In genomic region chr5:24005384-24005783, GRCh38 we compare ENCODE assay signal across 18 cellular contexts.
A peak's percentile ranks its signal among the peaks of the same experiment; 100 is the strongest.
DNase-seq lines count a peak whose midpoint lies in the region; ATAC-seq and TF ChIP-seq lines count a peak whose summit lies in the region.
"Had no signal": no experiment of that assay in that cellular context is flagged by ENCODE, and none has a peak within 500 bp of the region (broad histone marks: within the 10 kb centered on the region; RNA-seq: fewer than 3 reads in every experiment).

No MANE protein-coding gene starts in this region.

- H3K4me3 ChIP-seq in SK-N-MC (no peak overlapping the region), kidney epithelial cell (ENCODE audit: low read depth, low read length) (no peak overlapping the region), MG63 (no peak overlapping the region)
- H3K4me3 ChIP-seq: BLaER1 treated with 17β-estradiol and CSF1 and Interleukin-3, amounts not matched to agents 10 nM and 100 nM; cardiac muscle cell; left lung; skin epidermis had no signal

- H3K27ac Mint-ChIP-seq in natural killer cell: no peak overlapping the region
- H3K27ac Mint-ChIP-seq: activated naive CD8-positive, alpha-beta T cell treated with anti-CD3 and anti-CD28 coated beads, Interleukin-2, amount 50 U/mL, for 24 hours; activated T-helper 17 cell treated with anti-CD3 and anti-CD28 coated beads, Interleukin-2, amount 50 U/mL, for 72 hours; IgD-negative memory B cell had no signal

- ATAC-seq in natural killer cell (no peak), left colon (no peak)
- ATAC-seq: activated naive CD8-positive, alpha-beta T cell treated with anti-CD3 and anti-CD28 coated beads, Interleukin-2, amount 50 U/mL, for 24 hours; activated T-helper 17 cell treated with anti-CD3 and anti-CD28 coated beads, Interleukin-2, amount 50 U/mL, for 72 hours; left lung had no signal

- H3K9me3 Mint-ChIP-seq in natural killer cell: peaks cover 13 to 15% of the 10 kb centered on the region in 2 donors

- H3K27me3 ChIP-seq in kidney epithelial cell (ENCODE audit: control insufficient read depth, insufficient read depth, low read length) (no peaks in the 10 kb centered on the region), MG63 (no peaks in the 10 kb centered on the region)
- H3K27me3 ChIP-seq: BLaER1 treated with 17β-estradiol and CSF1 and Interleukin-3, amounts not matched to agents 10 nM and 100 nM; cardiac muscle cell; left lung had no signal

- H3K27me3 Mint-ChIP-seq in natural killer cell (ENCODE audit: low read depth in 2 of 2): no peaks in the 10 kb centered on the region
- H3K27me3 Mint-ChIP-seq: activated naive CD8-positive, alpha-beta T cell treated with anti-CD3 and anti-CD28 coated beads, Interleukin-2, amount 50 U/mL, for 24 hours; activated T-helper 17 cell treated with anti-CD3 and anti-CD28 coated beads, Interleukin-2, amount 50 U/mL, for 72 hours; IgD-negative memory B cell had no signal

- H3K27ac ChIP-seq in C4-2B (no peak overlapping the region), SK-N-MC (no peak overlapping the region)
- H3K27ac ChIP-seq: BLaER1 treated with 17β-estradiol and CSF1 and Interleukin-3, amounts not matched to agents 10 nM and 100 nM; cardiac muscle cell; left lung; skin epidermis had no signal

- H3K9me3 ChIP-seq in SK-N-MC (ENCODE audit: low read depth, low read length) (no peaks in the 10 kb centered on the region), MG63 (no peaks in the 10 kb centered on the region; the same call in none of the 2 replicates)

- no peaks in the 10 kb centered on the region for H3K4me1 Mint-ChIP-seq in natural killer cell
- H3K4me1 Mint-ChIP-seq: activated naive CD8-positive, alpha-beta T cell treated with anti-CD3 and anti-CD28 coated beads, Interleukin-2, amount 50 U/mL, for 24 hours; activated T-helper 17 cell treated with anti-CD3 and anti-CD28 coated beads, Interleukin-2, amount 50 U/mL, for 72 hours; IgD-negative memory B cell had no signal

- peak; percentile 2 for DNase-seq in HPDE6-E6E7 (ENCODE audit: extremely low spot score)
- peak; percentile 14 for DNase-seq in SK-N-MC (ENCODE audit: low read depth, low spot score)
- no peak for DNase-seq in kidney epithelial cell (ENCODE audit: low read depth)
- no peak for DNase-seq in dedifferentiated amniotic fluid mesenchymal stem cell (ENCODE audit: extremely low spot score)
- no peak for DNase-seq in natural killer cell
- DNase-seq in left colon: no peak
- DNase-seq in MG63: no peak
- DNase-seq: activated naive CD8-positive, alpha-beta T cell treated with anti-CD3 and anti-CD28 coated beads, Interleukin-2, amount 50 U/mL, for 24 hours; left lung; NCI-H1105 treated with DMSO at 0.1 percent for 48 hours; NCI-H226; stimulated activated CD4-positive, alpha-beta T cell treated with anti-CD3 and anti-CD28 coated beads, Interleukin-4, amount 100 ng/mL, for 4 hours had no signal

- no peak overlapping the region for H3K4me3 Mint-ChIP-seq in natural killer cell
- H3K4me3 Mint-ChIP-seq: activated naive CD8-positive, alpha-beta T cell treated with anti-CD3 and anti-CD28 coated beads, Interleukin-2, amount 50 U/mL, for 24 hours; activated T-helper 17 cell treated with anti-CD3 and anti-CD28 coated beads, Interleukin-2, amount 50 U/mL, for 72 hours; IgD-negative memory B cell had no signal

- peaks cover 10% of the 10 kb centered on the region for H3K36me3 Mint-ChIP-seq in natural killer cell
- H3K36me3 Mint-ChIP-seq: IgD-negative memory B cell had no signal

- H3K36me3 ChIP-seq in SK-N-MC (ENCODE audit: insufficient read depth, low read length) (no peaks in the 10 kb centered on the region), kidney epithelial cell (ENCODE audit: control insufficient read depth, insufficient read depth, low read length) (no peaks in the 10 kb centered on the region), MG63 (no peaks in the 10 kb centered on the region)
- H3K36me3 ChIP-seq: BLaER1 treated with 17β-estradiol and CSF1 and Interleukin-3, amounts not matched to agents 10 nM and 100 nM; cardiac muscle cell; left lung had no signal

- TF ChIP-seq CTCF in C4-2B (conservative IDR thresholded peaks at IDR 0.05): peak; percentile 67
- TF ChIP-seq CTCF in kidney epithelial cell (IDR thresholded peaks at IDR 0.05; ENCODE audit: insufficient read depth, low read length, poor library complexity, severe bottlenecking): peak; percentile 15
- TF ChIP-seq CTCF in natural killer cell (IDR thresholded peaks at IDR 0.05): no peak

- H3K9ac ChIP-seq in SK-N-MC (ENCODE audit: insufficient read length): peak overlapping the region; percentile 37
- H3K9ac ChIP-seq: BLaER1 treated with 17β-estradiol and CSF1 and Interleukin-3, amounts not matched to agents 10 nM and 100 nM had no signal

- intact Hi-C loops in natural killer cell (cut with micrococcal nuclease): no loop called here
- intact Hi-C loops in left colon (cut with DNase I, micrococcal nuclease): no loop called here

Comparison
In these comparisons a context has a peak if more than half of its experiments do, and no peak if none do; other contexts are left out.
1. DNase-seq: peak in HPDE6-E6E7 (single experiment) and SK-N-MC (single experiment); none in kidney epithelial cell (single experiment), dedifferentiated amniotic fluid mesenchymal stem cell (single experiment), natural killer cell (single experiment), left colon (0 of 2) and MG63 (single experiment).